ENCODE assay signal across 11 cellular contexts in genomic region chr3:123447416-123447748, GRCh38. TPM values are rescaled to one million over a fixed set of nuclear protein-coding genes. Genes with fewer than 3 reads are reported as not detected.
DNase-seq lines count a peak whose midpoint lies in the region; ATAC-seq and TF ChIP-seq lines count a peak whose summit lies in the region.
"Had no signal": no experiment of that assay in that cellular context is flagged by ENCODE, and none has a peak within 500 bp of the region (broad histone marks: within the 10 kb centered on the region; RNA-seq: fewer than 3 reads in every experiment).

No MANE protein-coding gene starts in this region.

- no peaks in the 10 kb centered on the region for H3K9me2 ChIP-seq in HCT116 (ENCODE audit: insufficient read depth)

- no peak for TF ChIP-seq RAD21 in HCT116 (IDR thresholded peaks at IDR 0.05; ENCODE audit: low read depth)

- no peak overlapping the region for H2AFZ ChIP-seq in HCT116 (ENCODE audit: low read depth, low read length, poor library complexity, severe bottlenecking)

- no peak overlapping the region for H3K4me3 ChIP-seq in HCT116 (replicated peaks in 1 of 2; ENCODE audit: low read depth in 1 of 2, low read length in 2 of 2)
- H3K4me3 ChIP-seq in colonic mucosa: peak overlapping the region; percentile 27
- H3K4me3 ChIP-seq in muscle layer of duodenum (ENCODE audit: low read depth in 1 of 2, low read length in 2 of 2): peak overlapping the region; percentile 61 to 80
- H3K4me3 ChIP-seq in subcutaneous abdominal adipose tissue (ENCODE audit: low read depth in 1 of 5, low read length in 5 of 5): peak overlapping the region in 4 of 5 donors; percentile 29 to 72 (median 52)

- ATAC-seq in HCT116 (peak; percentile 3; the same call in 1 of the 2 replicates), GM21786 (IDR thresholded peaks at IDR 0.05; ENCODE audit: unreplicated experiment) (no peak), GM19463 (IDR thresholded peaks at IDR 0.05; ENCODE audit: unreplicated experiment) (no peak), GM21367 (IDR thresholded peaks at IDR 0.05; ENCODE audit: unreplicated experiment) (no peak), HG02571 (IDR thresholded peaks at IDR 0.05; ENCODE audit: unreplicated experiment) (no peak)

- H3K27ac ChIP-seq in HCT116 (ENCODE audit: low read depth, low read length) (no peak overlapping the region; the same call in 1 of the 2 replicates), colonic mucosa (no peak overlapping the region), muscle layer of duodenum (ENCODE audit: low read length) (peak overlapping the region; percentile 43), subcutaneous abdominal adipose tissue (ENCODE audit: low read depth, low read length) (no peak overlapping the region)
- H3K27ac ChIP-seq: RWPE1, VCaP had no signal

- intact Hi-C loops in HCT116 (cut with micrococcal nuclease): no loop called here
- intact Hi-C loops in colonic mucosa (cut with DNase I): no loop called here

- H3K27me3 ChIP-seq in HCT116 (ENCODE audit: insufficient read depth, low read length) (peaks cover 6% of the 10 kb centered on the region), colonic mucosa (peaks cover 26% of the 10 kb centered on the region), muscle layer of duodenum (ENCODE audit: low read depth, low read length) (peaks cover 6% of the 10 kb centered on the region), subcutaneous abdominal adipose tissue (ENCODE audit: control insufficient read depth in 5 of 5, insufficient read depth in 4 of 5, low read length in 5 of 5) (peaks cover 0 to 15% (median 0%) of the 10 kb centered on the region in 5 donors)

- no peaks in the 10 kb centered on the region for H3K79me2 ChIP-seq in HCT116 (ENCODE audit: insufficient read depth, low read length)

- TF ChIP-seq POLR2A in HCT116 (IDR thresholded peaks at IDR 0.05; ENCODE audit: borderline replicate concordance, extremely low read depth, insufficient read depth, insufficient read length): no peak

- H3K9ac ChIP-seq in HCT116 (ENCODE audit: low read length) (no peak overlapping the region), colonic mucosa (ENCODE audit: low read depth in 2 of 2, low read length in 2 of 2) (peak overlapping the region in 1 of 2 donors; percentile 51), subcutaneous abdominal adipose tissue (ENCODE audit: low read length in 5 of 5) (peak overlapping the region in 2 of 5 donors; percentile 42 to 66)

- H3K9me3 ChIP-seq in HCT116 (ENCODE audit: control insufficient read depth in 1 of 2, insufficient read depth in 1 of 2, low read depth in 1 of 2, low read length in 2 of 2) (no peaks in the 10 kb centered on the region), colonic mucosa (no peaks in the 10 kb centered on the region), muscle layer of duodenum (ENCODE audit: control insufficient read depth in 1 of 2, low read length in 2 of 2) (no peaks in the 10 kb centered on the region), subcutaneous abdominal adipose tissue (ENCODE audit: control insufficient read depth in 5 of 5, low read length in 5 of 5) (no peaks in the 10 kb centered on the region)

- no peak for DNase-seq in HCT116 (ENCODE audit: low read depth, low spot score)
- DNase-seq in colonic mucosa: no peak
- DNase-seq: NCI-H446 treated with DMSO at 0.1 percent for 48 hours had no signal

- BruUV-seq in HCT116 (replicated peaks; lab: Mats Ljungman, UMichigan): no TSS peak

- CTCF ChIA-PET in HCT116 (lab: Charles Lee): interaction anchor here (0.6 to 1.7 kb wide), 3 partner anchors 11 to 114 kb away, joined by 3 to 5 read pairs (median 3); no protein-coding TSS in a partner anchor

- RAD21 ChIA-PET in HCT116 (lab: Charles Lee; ENCODE audit: low non-redundant PET in 1 of 2, low total read pairs in 2 of 2, uncharacterized antibody in 2 of 2, unreplicated experiment in 2 of 2): no interaction called here

- POLR2A ChIA-PET in HCT116 (lab: Charles Lee): no interaction called here

- no peak for TF ChIP-seq CTCF in HCT116 (IDR thresholded peaks at IDR 0.05 in 2 of 3, conservative IDR thresholded peaks at IDR 0.05 in 1 of 3; ENCODE audit: borderline replicate concordance in 1 of 3, insufficient read depth in 1 of 3, low read depth in 2 of 3, low read length in 2 of 3)
- no peak for TF ChIP-seq CTCF in colonic mucosa (IDR thresholded peaks at IDR 0.05)

- peak overlapping the region; percentile 28; the same call in 1 of the 2 replicates for H3K4me2 ChIP-seq in HCT116 (ENCODE audit: low read length)

- H3K4me1 ChIP-seq in HCT116 (ENCODE audit: control insufficient read depth in 1 of 2, insufficient read depth in 2 of 2, low read length in 2 of 2) (peaks cover 0 to 6% of the 10 kb centered on the region in 2 experiments; a peak in 2 of 4 replicates), colonic mucosa (peaks cover 6% of the 10 kb centered on the region), muscle layer of duodenum (ENCODE audit: control insufficient read depth in 1 of 2, insufficient read depth in 2 of 2, low read length in 2 of 2) (peaks cover 6 to 36% of the 10 kb centered on the region in 2 donors), subcutaneous abdominal adipose tissue (ENCODE audit: control insufficient read depth in 5 of 5, insufficient read depth in 5 of 5, low read length in 5 of 5) (peaks cover 0 to 68% (median 62%) of the 10 kb centered on the region in 5 donors)

- no peaks in the 10 kb centered on the region for H4K20me1 ChIP-seq in HCT116 (ENCODE audit: insufficient read depth)

- H3K36me3 ChIP-seq in HCT116 (ENCODE audit: control insufficient read depth in 1 of 2, insufficient read depth in 2 of 2, low read length in 2 of 2): no peaks in the 10 kb centered on the region
- H3K36me3 ChIP-seq in colonic mucosa: no peaks in the 10 kb centered on the region
- H3K36me3 ChIP-seq in muscle layer of duodenum (ENCODE audit: control insufficient read depth in 1 of 2, insufficient read depth in 2 of 2, low read length in 2 of 2): no peaks in the 10 kb centered on the region
- no peaks in the 10 kb centered on the region for H3K36me3 ChIP-seq in subcutaneous abdominal adipose tissue (ENCODE audit: control insufficient read depth in 5 of 5, insufficient read depth in 5 of 5, low read length in 5 of 5)

TF ChIP-seq in HCT116, 20 proteins besides CTCF, POLR2A, EP300 and RAD21:
- no peak for TF ChIP-seq EGR1 (IDR thresholded peaks at IDR 0.05; ENCODE audit: low read depth)

RNA-seq across cellular contexts. Expression of gene ADCY5, which starts 1.5 kb away (rescaled TPM):
- total RNA-seq in HCT116 (2021; ENCODE audit: unreplicated experiment) (0.49 TPM), colonic mucosa (1 to 10 TPM; 5.6 to 7.8 TPM)
- 0.45 and 0.53 TPM in 2 replicates for polyA plus RNA-seq in HCT116 (2012)

Comparison
In these comparisons a context has a peak if more than half of its experiments do, and no peak if none do; other contexts are left out.
1. H3K4me3 ChIP-seq: peak in colonic mucosa (single experiment), muscle layer of duodenum (2 of 2) and subcutaneous abdominal adipose tissue (4 of 5); none in HCT116 (0 of 2).